ENCODE assay signal across 19 cellular contexts in genomic region chr5:122788996-122789395, GRCh38.
"Had no signal": no experiment of that assay in that cellular context is flagged by ENCODE, and none has a peak within 500 bp of the region (broad histone marks: within the 10 kb centered on the region; RNA-seq: fewer than 3 reads in every experiment).

No MANE protein-coding gene starts in this region.

- H3K9me3 ChIP-seq: prostate gland, testis had no signal

- H3K27ac Mint-ChIP-seq: activated CD8-positive, alpha-beta memory T cell treated with anti-CD3 and anti-CD28 coated beads, Interleukin-2, amount 10 ng/mL, durations not matched to agents 7 days and 5 days; activated naive CD8-positive, alpha-beta T cell; T-helper 2 cell treated with Interferon-gamma antibody and Interleukin-4, amounts not matched to agents 5 μg/mL and 100 μg/mL, for 36 hours had no signal

- H3K36me3 ChIP-seq: breast epithelium, prostate gland, sigmoid colon had no signal

- H3K4me1 ChIP-seq: breast epithelium, prostate gland, testis had no signal

- H3K4me3 ChIP-seq: breast epithelium, prostate gland, sigmoid colon, testis had no signal

- H3K27me3 Mint-ChIP-seq: activated CD8-positive, alpha-beta memory T cell treated with anti-CD3 and anti-CD28 coated beads, Interleukin-2, amount 10 ng/mL, durations not matched to agents 7 days and 5 days; activated naive CD8-positive, alpha-beta T cell; naive thymus-derived CD8-positive, alpha-beta T cell; stimulated activated naive CD8-positive, alpha-beta T cell treated with anti-CD3 and anti-CD28 coated beads, Interleukin-15, amount 100 ng/mL, for 72 hours had no signal

- H3K27ac ChIP-seq: breast epithelium, prostate gland, sigmoid colon, testis had no signal

- H3K27me3 ChIP-seq: breast epithelium, sigmoid colon, testis had no signal

- ATAC-seq: activated CD8-positive, alpha-beta memory T cell treated with anti-CD3 and anti-CD28 coated beads, Interleukin-2, amount 10 ng/mL, durations not matched to agents 7 days and 5 days; activated T-cell treated with anti-CD3 and anti-CD28 coated beads, Interleukin-2, amount 50 U/mL, for 4 hours; esophagus mucosa; left cardiac atrium; naive thymus-derived CD8-positive, alpha-beta T cell; stimulated activated naive CD8-positive, alpha-beta T cell treated with anti-CD3 and anti-CD28 coated beads, Interleukin-15, amount 100 ng/mL, for 72 hours had no signal

- DNase-seq: activated CD4-positive, alpha-beta T cell treated with anti-CD3 and anti-CD28 coated beads, Interleukin-2, amount 50 U/mL, for 48 hours; activated CD4-positive, CD25-positive, alpha-beta regulatory T cell treated with anti-CD3 and anti-CD28 coated beads, Interleukin-2, amount 50 U/mL, for 72 hours; activated CD8-positive, alpha-beta memory T cell treated with anti-CD3 and anti-CD28 coated beads, Interleukin-2, amount 10 ng/mL, durations not matched to agents 7 days and 5 days; activated gamma-delta T cell; activated T-cell treated with anti-CD3 and anti-CD28 coated beads, Interleukin-2, amount 50 U/mL, for 4 hours; aorta; hypothalamus; left cardiac atrium; naive thymus-derived CD8-positive, alpha-beta T cell; sigmoid colon; stimulated activated CD4-positive, alpha-beta T cell treated with anti-CD3 and anti-CD28 coated beads, Interleukin-2, amount 100 ng/mL, for 24 hours; stimulated activated naive CD8-positive, alpha-beta T cell treated with anti-CD3 and anti-CD28 coated beads, Interleukin-15, amount 100 ng/mL, for 72 hours; testis had no signal

- H3K4me3 Mint-ChIP-seq: activated CD8-positive, alpha-beta memory T cell treated with anti-CD3 and anti-CD28 coated beads, Interleukin-2, amount 10 ng/mL, durations not matched to agents 7 days and 5 days; activated naive CD8-positive, alpha-beta T cell; activated T-cell treated with anti-CD3 and anti-CD28 coated beads, Interleukin-2, amount 50 U/mL, for 4 hours; stimulated activated naive CD8-positive, alpha-beta T cell treated with anti-CD3 and anti-CD28 coated beads, Interleukin-15, amount 100 ng/mL, for 72 hours; T-helper 2 cell treated with Interferon-gamma antibody and Interleukin-4, amounts not matched to agents 5 μg/mL and 100 μg/mL, for 36 hours had no signal

- FAIRE-seq: endometrium had no signal

- H3K4me1 Mint-ChIP-seq: activated CD8-positive, alpha-beta memory T cell treated with anti-CD3 and anti-CD28 coated beads, Interleukin-2, amount 10 ng/mL, durations not matched to agents 7 days and 5 days had no signal
